In the genomic region with DNA sequence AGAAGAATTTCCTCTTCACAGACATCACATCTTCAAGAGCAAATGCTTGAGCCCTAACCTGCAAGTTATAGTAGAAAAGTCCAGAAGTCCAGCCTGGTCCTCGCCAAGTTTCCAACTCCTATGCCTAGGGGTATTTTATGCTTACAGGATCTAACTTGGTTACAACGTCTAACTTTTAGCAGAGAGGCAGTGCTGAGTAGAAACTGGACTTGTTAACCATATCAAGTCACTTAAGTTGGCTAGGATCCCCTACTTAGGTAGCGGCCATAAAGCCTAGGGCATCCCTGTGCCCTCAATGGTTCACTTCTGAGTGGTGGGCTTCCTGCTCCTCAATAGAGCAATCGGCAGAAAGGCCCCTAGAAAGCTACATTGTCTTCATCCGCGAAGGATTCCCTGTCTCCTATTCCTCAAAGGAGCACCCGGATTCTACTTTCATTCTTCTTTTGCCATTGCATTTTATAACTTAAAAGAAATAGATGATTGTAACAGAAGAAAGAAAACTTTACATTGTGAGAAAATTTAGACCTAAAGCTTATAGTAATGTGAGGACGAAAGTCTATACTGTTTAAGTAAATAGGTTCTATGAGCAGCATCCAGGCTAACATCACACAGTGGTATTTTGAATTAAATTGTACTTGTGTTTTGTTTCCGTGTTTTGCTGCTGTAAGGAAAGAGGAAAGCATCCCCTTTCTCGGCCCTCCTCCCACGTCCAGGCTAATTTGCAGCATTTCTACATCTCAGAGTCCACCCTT, we compare ENCODE assay signal across 1 cellular context.
TF ChIP-seq lines count a peak whose summit lies in the region.

No MANE protein-coding gene starts in this region.

TF ChIP-seq in GM23338, 12 proteins besides CTCF, POLR2A, EP300 and RAD21 (continued from another document):
- no peak for TF ChIP-seq ZNF331 (CRISPR knock-in tag; IDR thresholded peaks at IDR 0.05; ENCODE audit: low read depth)
- TF ChIP-seq, protein P1, sequence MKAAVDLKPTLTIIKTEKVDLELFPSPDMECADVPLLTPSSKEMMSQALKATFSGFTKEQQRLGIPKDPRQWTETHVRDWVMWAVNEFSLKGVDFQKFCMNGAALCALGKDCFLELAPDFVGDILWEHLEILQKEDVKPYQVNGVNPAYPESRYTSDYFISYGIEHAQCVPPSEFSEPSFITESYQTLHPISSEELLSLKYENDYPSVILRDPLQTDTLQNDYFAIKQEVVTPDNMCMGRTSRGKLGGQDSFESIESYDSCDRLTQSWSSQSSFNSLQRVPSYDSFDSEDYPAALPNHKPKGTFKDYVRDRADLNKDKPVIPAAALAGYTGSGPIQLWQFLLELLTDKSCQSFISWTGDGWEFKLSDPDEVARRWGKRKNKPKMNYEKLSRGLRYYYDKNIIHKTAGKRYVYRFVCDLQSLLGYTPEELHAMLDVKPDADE (IDR thresholded peaks at IDR 0.05), result no peak
- TF ChIP-seq EZH2phosphoT487 (IDR thresholded peaks at IDR 0.05; ENCODE audit: unreplicated experiment), result no peak
- no peak for TF ChIP-seq EZH2 (IDR thresholded peaks at IDR 0.05; ENCODE audit: low read depth, unreplicated experiment)
- TF ChIP-seq CREB1 (CRISPR knock-in tag; IDR thresholded peaks at IDR 0.05; ENCODE audit: low read depth), result no peak
TF ChIP-seq in GM23338: peak in this region for 0.
